Comparison of ENCODE assay signal across 25 cellular contexts in the genomic region with DNA sequence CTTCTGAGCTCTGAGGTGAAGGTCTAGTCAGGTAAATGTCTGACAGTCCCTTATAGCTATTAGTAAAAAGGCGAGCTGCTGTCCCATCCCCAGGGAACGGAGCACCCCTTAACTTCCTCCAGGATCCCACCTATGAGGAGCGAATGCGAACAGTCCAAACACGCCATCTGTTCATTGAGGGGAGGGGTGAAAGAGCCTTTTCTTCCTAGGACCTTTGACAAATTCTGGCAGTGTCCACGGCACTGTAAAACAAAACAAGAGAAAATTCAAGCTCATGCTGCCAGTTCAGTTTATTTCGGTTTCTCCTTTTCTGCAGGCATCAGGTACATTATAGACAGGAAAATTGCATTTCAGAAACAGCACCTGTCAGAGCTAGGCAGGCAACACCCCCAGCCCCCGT.
DNase-seq lines count a peak whose midpoint lies in the region; ATAC-seq, FAIRE-seq and TF ChIP-seq lines count a peak whose summit lies in the region.
"Had no signal": no experiment of that assay in that cellular context is flagged by ENCODE, and none has a peak within 500 bp of the region (broad histone marks: within the 10 kb centered on the region; RNA-seq: fewer than 3 reads in every experiment).

No MANE protein-coding gene starts in this region.

- no peaks in the 10 kb centered on the region for H3K9me3 ChIP-seq in astrocyte (ENCODE audit: insufficient read depth, low read depth, low read length)
- H3K9me3 ChIP-seq: A549, BE2C had no signal

- H3K4me1 Mint-ChIP-seq in astrocyte (ENCODE audit: low read depth, unreplicated experiment): peaks cover 23% of the 10 kb centered on the region
- peaks cover 27% of the 10 kb centered on the region for H3K4me1 Mint-ChIP-seq in glutamatergic neuron (ENCODE audit: low read depth, unreplicated experiment)
- H3K4me1 Mint-ChIP-seq in nephron progenitor cell: peaks cover 47% of the 10 kb centered on the region

- TF ChIP-seq CTCF in astrocyte (IDR thresholded peaks at IDR 0.05; ENCODE audit: insufficient read depth, low read depth, low read length) (no peak), glutamatergic neuron (IDR thresholded peaks at IDR 0.05; ENCODE audit: partially characterized antibody, unreplicated experiment) (no peak), nephron progenitor cell (IDR thresholded peaks at IDR 0.05) (no peak)

- no peak overlapping the region for H3K4me2 ChIP-seq in astrocyte (ENCODE audit: low read length)
- H3K4me2 ChIP-seq: A549; BLaER1 treated with 17β-estradiol and CSF1 and Interleukin-3, amounts not matched to agents 10 nM and 100 nM; GM23338 had no signal

- DNase-seq in G401 (ENCODE audit: low spot score): peak; percentile 88
- no peak for DNase-seq in astrocyte (ENCODE audit: low read depth)
- no peak for DNase-seq in glutamatergic neuron
- DNase-seq in nephron progenitor cell: no peak
- DNase-seq: 8988T; ACHN; AML-193; BE2C; CD4-positive, alpha-beta T cell; CD8-positive, alpha-beta memory T cell; DMS 273 treated with DMSO at 0.1 percent for 48 hours; DMS79; EL; GF-D8; H9 had no signal

- H3K4me3 ChIP-seq in astrocyte (ENCODE audit: insufficient read depth, low read depth, low read length): no peak overlapping the region
- H3K4me3 ChIP-seq: A549; BLaER1 treated with 17β-estradiol and CSF1 and Interleukin-3, amounts not matched to agents 10 nM and 100 nM; GM23338 had no signal

- no peak for ATAC-seq in GM21619 (IDR thresholded peaks at IDR 0.05; ENCODE audit: unreplicated experiment)
- no peak for ATAC-seq in GM18502 (IDR thresholded peaks at IDR 0.05; ENCODE audit: poor library complexity, unreplicated experiment)
- no peak for ATAC-seq in HG02588 (IDR thresholded peaks at IDR 0.05; ENCODE audit: unreplicated experiment)
- ATAC-seq: A549, GM23338, HCT116 had no signal

- H3K9ac ChIP-seq in astrocyte (ENCODE audit: low read length): no peak overlapping the region
- H3K9ac ChIP-seq: BLaER1 treated with 17β-estradiol and CSF1 and Interleukin-3, amounts not matched to agents 10 nM and 100 nM had no signal

- FAIRE-seq in astrocyte (lab: Jason Lieb, UNC): no peak
- FAIRE-seq: A549, D721Med, GM12891 had no signal

- H3K27ac Mint-ChIP-seq in astrocyte (ENCODE audit: unreplicated experiment) (peak overlapping the region; percentile 7), glutamatergic neuron (ENCODE audit: unreplicated experiment) (peak overlapping the region; percentile 95), nephron progenitor cell (no peak overlapping the region)
- H3K27ac Mint-ChIP-seq: CD14-positive monocyte; CD4-positive, alpha-beta T cell; CD8-positive, alpha-beta memory T cell; GM23338; H9 had no signal

- H3K4me3 Mint-ChIP-seq in astrocyte (ENCODE audit: unreplicated experiment): no peak overlapping the region
- peak overlapping the region; percentile 85 for H3K4me3 Mint-ChIP-seq in glutamatergic neuron (ENCODE audit: unreplicated experiment)
- peak overlapping the region; percentile 72 for H3K4me3 Mint-ChIP-seq in nephron progenitor cell
- H3K4me3 Mint-ChIP-seq: CD14-positive monocyte; CD4-positive, alpha-beta T cell; CD8-positive, alpha-beta memory T cell; GM23338; H9 had no signal

- H3K9me3 Mint-ChIP-seq in astrocyte (ENCODE audit: unreplicated experiment) (peaks cover 2% of the 10 kb centered on the region), glutamatergic neuron (ENCODE audit: unreplicated experiment) (peaks cover 7% of the 10 kb centered on the region), nephron progenitor cell (no peaks in the 10 kb centered on the region)
- H3K9me3 Mint-ChIP-seq: CD4-positive, alpha-beta T cell; GM23338; H9 had no signal

- H2AFZ ChIP-seq in astrocyte (ENCODE audit: low read depth, low read length): no peak overlapping the region
- H2AFZ ChIP-seq: GM23338 had no signal

- H3K36me3 Mint-ChIP-seq in astrocyte (ENCODE audit: low read depth, unreplicated experiment) (peaks cover 7% of the 10 kb centered on the region), glutamatergic neuron (ENCODE audit: unreplicated experiment) (peaks cover 14% of the 10 kb centered on the region), nephron progenitor cell (ENCODE audit: low read depth) (peaks cover 14% of the 10 kb centered on the region)
- H3K36me3 Mint-ChIP-seq: CD8-positive, alpha-beta memory T cell had no signal

- in situ Hi-C loops in G401 (cut with HindIII; ENCODE audit: low sequenced_read_pairs): no loop called here

- H3K27me3 Mint-ChIP-seq in astrocyte (ENCODE audit: low read depth, unreplicated experiment): peaks cover 23% of the 10 kb centered on the region
- peaks cover 3% of the 10 kb centered on the region for H3K27me3 Mint-ChIP-seq in glutamatergic neuron (ENCODE audit: unreplicated experiment)
- peaks cover 4% of the 10 kb centered on the region for H3K27me3 Mint-ChIP-seq in nephron progenitor cell (ENCODE audit: low read depth, poor library complexity)

- no peaks in the 10 kb centered on the region for H3K79me2 ChIP-seq in astrocyte (ENCODE audit: insufficient read depth, low read length)

- H4K20me1 ChIP-seq in astrocyte (ENCODE audit: insufficient read depth, low read length): no peaks in the 10 kb centered on the region
- H4K20me1 ChIP-seq: BLaER1 treated with 17β-estradiol and CSF1 and Interleukin-3, amounts not matched to agents 10 nM and 100 nM had no signal

- no peak overlapping the region for H3K27ac ChIP-seq in astrocyte (ENCODE audit: low read depth, low read length)
- H3K27ac ChIP-seq: A549; BLaER1 treated with 17β-estradiol and CSF1 and Interleukin-3, amounts not matched to agents 10 nM and 100 nM had no signal

- peaks cover 15% of the 10 kb centered on the region for H3K4me1 ChIP-seq in astrocyte (ENCODE audit: insufficient read depth, low read length)
- H3K4me1 ChIP-seq: A549, BE2C had no signal

- H3K27me3 ChIP-seq in astrocyte (ENCODE audit: insufficient read depth, low read length): no peaks in the 10 kb centered on the region
- H3K27me3 ChIP-seq: BE2C; BLaER1 treated with 17β-estradiol and CSF1 and Interleukin-3, amounts not matched to agents 10 nM and 100 nM had no signal

- H3K36me3 ChIP-seq in astrocyte (ENCODE audit: insufficient read depth, low read length): no peaks in the 10 kb centered on the region
- H3K36me3 ChIP-seq: BE2C; BLaER1 treated with 17β-estradiol and CSF1 and Interleukin-3, amounts not matched to agents 10 nM and 100 nM had no signal
